In genomic region chr22:21590809-21591641, GRCh38 we compare ENCODE assay signal across 1 cellular context.
TF ChIP-seq lines count a peak whose summit lies in the region.

No MANE protein-coding gene starts in this region.

TF ChIP-seq in GM23338, 12 proteins besides CTCF, POLR2A, EP300 and RAD21 (continued from another document):
- no peak for TF ChIP-seq REST (IDR thresholded peaks at IDR 0.05; ENCODE audit: unreplicated experiment)
- no peak for TF ChIP-seq ZNF114 (CRISPR knock-in tag; IDR thresholded peaks at IDR 0.05)
- TF ChIP-seq CREB1 (CRISPR knock-in tag; IDR thresholded peaks at IDR 0.05; ENCODE audit: low read depth) = no peak
- TF ChIP-seq EZH2 (IDR thresholded peaks at IDR 0.05; ENCODE audit: low read depth, unreplicated experiment) = no peak
- TF ChIP-seq POLR2AphosphoS5 (IDR thresholded peaks at IDR 0.05; ENCODE audit: low read depth) = no peak
- TF ChIP-seq ETS1 (IDR thresholded peaks at IDR 0.05) = no peak
- no peak for TF ChIP-seq NANOG (IDR thresholded peaks at IDR 0.05; ENCODE audit: borderline replicate concordance)
- TF ChIP-seq ZNF331 (CRISPR knock-in tag; IDR thresholded peaks at IDR 0.05; ENCODE audit: low read depth) = no peak
- TF ChIP-seq ZNF462 (CRISPR knock-in tag; IDR thresholded peaks at IDR 0.05) = no peak
- TF ChIP-seq EZH2phosphoT487 (IDR thresholded peaks at IDR 0.05; ENCODE audit: unreplicated experiment) = no peak
- no peak for TF ChIP-seq JUNB (IDR thresholded peaks at IDR 0.05; ENCODE audit: unreplicated experiment)
